In the genomic region with DNA sequence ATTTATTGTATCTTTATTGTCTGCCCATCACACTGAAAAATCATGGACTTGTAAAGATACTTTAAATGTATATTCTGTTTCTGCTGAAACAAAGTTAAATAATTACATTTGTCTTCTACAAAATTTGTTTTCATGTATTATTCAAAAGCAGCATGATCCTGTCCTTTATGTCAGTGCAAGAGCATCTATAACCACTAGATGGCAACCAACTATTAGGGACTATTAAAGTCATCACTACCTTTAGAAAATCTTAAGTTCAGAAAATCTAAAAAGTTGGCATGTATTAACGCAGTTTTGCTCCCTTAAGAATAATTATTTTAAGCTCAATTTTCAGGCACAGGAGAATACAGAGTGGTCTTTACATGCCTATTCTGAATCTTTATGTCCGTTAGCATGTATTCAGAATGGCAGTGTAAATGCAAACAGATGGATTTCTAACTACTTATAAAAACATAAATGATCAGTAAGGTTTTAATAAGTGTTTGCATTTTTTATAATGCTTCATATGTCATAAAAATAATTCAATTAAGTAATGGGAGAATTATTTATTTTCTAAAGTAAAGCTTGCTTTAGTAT, we compare ENCODE assay signal across 8 cellular contexts. TPM values are rescaled to one million over a fixed set of nuclear protein-coding genes. Genes with fewer than 3 reads are reported as not detected.
DNase-seq lines count a peak whose midpoint lies in the region; ATAC-seq and TF ChIP-seq lines count a peak whose summit lies in the region.

No MANE protein-coding gene starts in this region.

- POLR2A ChIA-PET in GM10248 (lab: Yijun Ruan, JAX): no interaction called here
- POLR2A ChIA-PET in activated CD8-positive, alpha-beta T cell treated with anti-CD3 and anti-CD28 coated beads for 36 hours (lab: Charles Lee): interaction anchor here (0.9 kb wide), 1 partner anchor 9 kb away, joined by 4 read pairs; no protein-coding TSS in a partner anchor

- DNase-seq in A172 (ENCODE audit: low spot score) (peak; percentile 33), GM10248 (ENCODE audit: extremely low spot score) (peak; percentile 34), HFF-Myc (ENCODE audit: extremely low read depth, low read depth) (no peak), NAMALWA (ENCODE audit: low spot score) (peak; percentile 73), heart left ventricle (no peak)
- no peak for DNase-seq in activated CD8-positive, alpha-beta T cell treated with anti-CD3 and anti-CD28 coated beads for 36 hours
- DNase-seq in stimulated activated effector memory CD8-positive, alpha-beta T cell treated with anti-CD3 and anti-CD28 coated beads, Interleukin-12 subunit alpha, Interleukin-12 subunit beta, amount 100 ng/mL, for 72 hours (ENCODE audit: low spot score in 2 of 2): no peak
- DNase-seq in T-helper 2 cell treated with Interferon-gamma antibody and Interleukin-4, amounts not matched to agents 5 μg/mL and 100 μg/mL, for 36 hours (ENCODE audit: low spot score): no peak

- 45 to 56% (median 52%) methylated on average over 2 of the region's 2 CpGs for WGBS in heart left ventricle, 4 donors

- peaks cover 0 to 49% (median 33%) of the 10 kb centered on the region in 9 donors for H3K36me3 ChIP-seq in heart left ventricle

- peak; percentile 64 for ATAC-seq in activated CD8-positive, alpha-beta T cell treated with anti-CD3 and anti-CD28 coated beads for 36 hours
- ATAC-seq in heart left ventricle: peak in 3 of 4 donors; percentile 68 to 70 (median 70)
- ATAC-seq in stimulated activated effector memory CD8-positive, alpha-beta T cell treated with anti-CD3 and anti-CD28 coated beads, Interleukin-12 subunit alpha, Interleukin-12 subunit beta, amount 100 ng/mL, for 72 hours: peak; percentile 47

- H3K27ac ChIP-seq in heart left ventricle: no peak overlapping the region

- H3K4me3 Mint-ChIP-seq in activated CD8-positive, alpha-beta T cell treated with anti-CD3 and anti-CD28 coated beads for 36 hours: no peak overlapping the region
- H3K4me3 Mint-ChIP-seq in stimulated activated effector memory CD8-positive, alpha-beta T cell treated with anti-CD3 and anti-CD28 coated beads, Interleukin-12 subunit alpha, Interleukin-12 subunit beta, amount 100 ng/mL, for 72 hours: no peak overlapping the region
- no peak overlapping the region for H3K4me3 Mint-ChIP-seq in T-helper 2 cell treated with Interferon-gamma antibody and Interleukin-4, amounts not matched to agents 5 μg/mL and 100 μg/mL, for 36 hours

- TF ChIP-seq POLR2A in heart left ventricle (IDR thresholded peaks at IDR 0.05): no peak

- no peaks in the 10 kb centered on the region for H3K9me3 Mint-ChIP-seq in activated CD8-positive, alpha-beta T cell treated with anti-CD3 and anti-CD28 coated beads for 36 hours
- no peaks in the 10 kb centered on the region for H3K9me3 Mint-ChIP-seq in stimulated activated effector memory CD8-positive, alpha-beta T cell treated with anti-CD3 and anti-CD28 coated beads, Interleukin-12 subunit alpha, Interleukin-12 subunit beta, amount 100 ng/mL, for 72 hours
- no peaks in the 10 kb centered on the region for H3K9me3 Mint-ChIP-seq in T-helper 2 cell treated with Interferon-gamma antibody and Interleukin-4, amounts not matched to agents 5 μg/mL and 100 μg/mL, for 36 hours

- H3K4me3 ChIP-seq in HFF-Myc (replicated peaks; ENCODE audit: low read depth, low read length): no peak overlapping the region
- no peak overlapping the region for H3K4me3 ChIP-seq in heart left ventricle

- TF ChIP-seq CTCF in GM10248 (IDR thresholded peaks at IDR 0.05; ENCODE audit: control extremely low read depth, extremely low read depth, low read depth, missing control alignments) (peak; percentile 68), HFF-Myc (IDR thresholded peaks at IDR 0.05; ENCODE audit: low read depth, low read length, missing control alignments) (peak; percentile 61), heart left ventricle (IDR thresholded peaks at IDR 0.05) (peak; percentile 69 to 93 (median 86))
- TF ChIP-seq CTCF in activated CD8-positive, alpha-beta T cell treated with anti-CD3 and anti-CD28 coated beads for 36 hours (IDR thresholded peaks at IDR 0.05): peak; percentile 83

- no peaks in the 10 kb centered on the region for H3K27me3 ChIP-seq in heart left ventricle

- peaks cover 0 to 48% (median 21%) of the 10 kb centered on the region in 12 donors for H3K4me1 ChIP-seq in heart left ventricle

- peaks cover 38% of the 10 kb centered on the region for H3K4me1 Mint-ChIP-seq in activated CD8-positive, alpha-beta T cell treated with anti-CD3 and anti-CD28 coated beads for 36 hours (ENCODE audit: low read depth)
- H3K4me1 Mint-ChIP-seq in stimulated activated effector memory CD8-positive, alpha-beta T cell treated with anti-CD3 and anti-CD28 coated beads, Interleukin-12 subunit alpha, Interleukin-12 subunit beta, amount 100 ng/mL, for 72 hours: peaks cover 32% of the 10 kb centered on the region
- peaks cover 16% of the 10 kb centered on the region for H3K4me1 Mint-ChIP-seq in T-helper 2 cell treated with Interferon-gamma antibody and Interleukin-4, amounts not matched to agents 5 μg/mL and 100 μg/mL, for 36 hours (ENCODE audit: low read depth)

- H3K9me3 ChIP-seq in heart left ventricle: no peaks in the 10 kb centered on the region

- H3K27me3 Mint-ChIP-seq in activated CD8-positive, alpha-beta T cell treated with anti-CD3 and anti-CD28 coated beads for 36 hours: no peaks in the 10 kb centered on the region
- H3K27me3 Mint-ChIP-seq in T-helper 2 cell treated with Interferon-gamma antibody and Interleukin-4, amounts not matched to agents 5 μg/mL and 100 μg/mL, for 36 hours (ENCODE audit: low read depth): no peaks in the 10 kb centered on the region

- no peak overlapping the region for H3K27ac Mint-ChIP-seq in activated CD8-positive, alpha-beta T cell treated with anti-CD3 and anti-CD28 coated beads for 36 hours
- no peak overlapping the region for H3K27ac Mint-ChIP-seq in stimulated activated effector memory CD8-positive, alpha-beta T cell treated with anti-CD3 and anti-CD28 coated beads, Interleukin-12 subunit alpha, Interleukin-12 subunit beta, amount 100 ng/mL, for 72 hours
- no peak overlapping the region for H3K27ac Mint-ChIP-seq in T-helper 2 cell treated with Interferon-gamma antibody and Interleukin-4, amounts not matched to agents 5 μg/mL and 100 μg/mL, for 36 hours

- CTCF ChIA-PET in GM10248 (lab: Yijun Ruan, JAX): interaction anchor here (0.7 to 4.8 kb wide), 16 partner anchors 10 to 297 kb away, joined by 3 to 49 read pairs (median 7); a partner anchor contains a TSS
- CTCF ChIA-PET in activated CD8-positive, alpha-beta T cell treated with anti-CD3 and anti-CD28 coated beads for 36 hours (lab: Charles Lee): interaction anchor here (0.7 to 3.3 kb wide), 27 partner anchors 9 to 1534 kb away, joined by 3 to 41 read pairs (median 5); a partner anchor contains a TSS

- intact Hi-C loops in activated CD8-positive, alpha-beta T cell treated with anti-CD3 and anti-CD28 coated beads for 36 hours (cut with micrococcal nuclease): loop anchor here (10.0 kb wide), 1 partner anchor 258 kb away; no protein-coding TSS in a partner anchor
- intact Hi-C loops in heart left ventricle (cut with DNase I): loop anchor here in 8 of 10 donors (1.0 to 5.0 kb wide), 5 partner anchors 240 to 260 kb away; no protein-coding TSS in a partner anchor

- peaks cover 24% of the 10 kb centered on the region for H3K36me3 Mint-ChIP-seq in activated CD8-positive, alpha-beta T cell treated with anti-CD3 and anti-CD28 coated beads for 36 hours (ENCODE audit: low read depth)
- H3K36me3 Mint-ChIP-seq in stimulated activated effector memory CD8-positive, alpha-beta T cell treated with anti-CD3 and anti-CD28 coated beads, Interleukin-12 subunit alpha, Interleukin-12 subunit beta, amount 100 ng/mL, for 72 hours: peaks cover 45% of the 10 kb centered on the region
- H3K36me3 Mint-ChIP-seq in T-helper 2 cell treated with Interferon-gamma antibody and Interleukin-4, amounts not matched to agents 5 μg/mL and 100 μg/mL, for 36 hours (ENCODE audit: low read depth): peaks cover 22% of the 10 kb centered on the region

RNA-seq across cellular contexts. Expression of a gene that starts 17.8 kb away (rescaled TPM):
- 122 and 133 TPM in 2 replicates for total RNA-seq in A172 (2014; rRNA removed; shearing (Covaris generic))
- total RNA-seq in activated CD8-positive, alpha-beta T cell treated with anti-CD3 and anti-CD28 coated beads for 36 hours: 10 to 100 TPM; 39.7 to 39.9 TPM
- 10 to 100 TPM; 30.8 to 86.3 (median 58.2) TPM for total RNA-seq in heart left ventricle
- polyA plus RNA-seq in heart left ventricle: 10 to 100 TPM; 21.8 to 54.2 TPM

RNA-seq across cellular contexts. Expression of a gene that starts 23.2 kb away (rescaled TPM):
- total RNA-seq in A172 (2014; rRNA removed; shearing (Covaris generic)): 348 and 469 TPM in 2 replicates
- total RNA-seq in activated CD8-positive, alpha-beta T cell treated with anti-CD3 and anti-CD28 coated beads for 36 hours: 100 to 1,000 TPM; 481 to 485 TPM
- total RNA-seq in heart left ventricle: 1,000 to 10,000 TPM in 4 of 9 donors, 100 to 1,000 TPM in 5; 646 to 1,301 (median 986) TPM
- polyA plus RNA-seq in heart left ventricle: 1,000 to 10,000 TPM; 1,329 to 1,466 TPM

Comparison
In these comparisons a context has a peak if more than half of its experiments do, and no peak if none do; other contexts are left out.
1. DNase-seq: peak in A172 (single experiment), GM10248 (single experiment) and NAMALWA (single experiment); none in HFF-Myc (single experiment), activated CD8-positive, alpha-beta T cell treated with anti-CD3 and anti-CD28 coated beads for 36 hours (single experiment), heart left ventricle (0 of 5), stimulated activated effector memory CD8-positive, alpha-beta T cell treated with anti-CD3 and anti-CD28 coated beads, Interleukin-12 subunit alpha, Interleukin-12 subunit beta, amount 100 ng/mL, for 72 hours (0 of 2) and T-helper 2 cell treated with Interferon-gamma antibody and Interleukin-4, amounts not matched to agents 5 μg/mL and 100 μg/mL, for 36 hours (single experiment).
2. Peak in every context shown above with its lines, with median percentiles within 50 percentile points of each other: CTCF ChIP-seq and ATAC-seq.